ENCODE assay signal across 8 cellular contexts in genomic region chr12:57111046-57111698, GRCh38. TPM values are rescaled to one million over a fixed set of nuclear protein-coding genes. Genes with fewer than 3 reads are reported as not detected.
DNase-seq lines count a peak whose midpoint lies in the region; ATAC-seq and TF ChIP-seq lines count a peak whose summit lies in the region.

STAT6 (minus strand) TSS chr12:57111362; CDS start chr12:57108278, 3,084 bp downstream.

- DNase-seq in AG08395 (ENCODE audit: low spot score) (peak; percentile 73), RWPE1 (ENCODE audit: low spot score) (peak; percentile 68), germinal center (ENCODE audit: low spot score) (peak; percentile 85), osteocyte (ENCODE audit: extremely low spot score, unreplicated experiment) (peak; percentile 90), transverse colon (peak; percentile 91)
- peak; percentile 64 for DNase-seq in activated gamma-delta T cell treated with anti-CD3 and anti-CD28 coated beads, Interleukin-2, amount 50 U/mL, for 16 hours (ENCODE audit: low read depth)

- H3K27ac Mint-ChIP-seq in osteocyte (ENCODE audit: unreplicated experiment), result peak within 1 kb of the TSS; percentile 99

- TF ChIP-seq POLR2A in GM18951 (IDR thresholded peaks at IDR 0.05; ENCODE audit: extremely low read depth, insufficient read depth, insufficient read length) (peak; percentile 70), transverse colon (IDR thresholded peaks at IDR 0.05) (peak; percentile 96)

- ATAC-seq in HG03354 (IDR thresholded peaks at IDR 0.05; ENCODE audit: poor library complexity, severe bottlenecking, unreplicated experiment), result peak; percentile 65

- peaks cover 0 to 17% (median 5%) of the 10 kb centered on the region in 4 donors for H3K36me3 ChIP-seq in transverse colon

- CTCF ChIA-PET in RWPE1 (lab: Yijun Ruan, JAX), result interaction anchor here (0.8 to 2.6 kb wide), 15 partner anchors 12 to 103 kb away, joined by 3 to 35 read pairs (median 5); no protein-coding TSS in a partner anchor

- TF ChIP-seq CTCF in RWPE1 (conservative IDR thresholded peaks at IDR 0.05; ENCODE audit: low read depth) (no peak; the same call in 1 of the 2 replicates), osteocyte (IDR thresholded peaks at IDR 0.05) (no peak), transverse colon (IDR thresholded peaks at IDR 0.05) (peak in 1 of 5 experiments; percentile 30)

- H3K27ac ChIP-seq in RWPE1, result peak within 1 kb of the TSS; percentile 100
- H3K27ac ChIP-seq in transverse colon, result peak within 1 kb of the TSS; percentile 96 to 99 (median 98)

- peak within 1 kb of the TSS; percentile 54 to 82 (median 62) for H3K4me3 ChIP-seq in transverse colon

- H3K36me3 Mint-ChIP-seq in osteocyte (ENCODE audit: unreplicated experiment), result peaks cover 10% of the 10 kb centered on the region

- peaks cover 41% of the 10 kb centered on the region for H3K4me1 Mint-ChIP-seq in osteocyte (ENCODE audit: unreplicated experiment)

- H3K9me3 Mint-ChIP-seq in osteocyte (ENCODE audit: unreplicated experiment), result no peaks in the 10 kb centered on the region

- peak within 1 kb of the TSS; percentile 91 for H3K4me3 Mint-ChIP-seq in osteocyte (ENCODE audit: unreplicated experiment)

- H3K4me1 ChIP-seq in transverse colon, result peaks cover 15 to 40% (median 28%) of the 10 kb centered on the region in 4 donors

- H3K27me3 Mint-ChIP-seq in osteocyte (ENCODE audit: unreplicated experiment), result no peaks in the 10 kb centered on the region

- in situ Hi-C loops in GM18951 (cut with MboI; ENCODE audit: low sequenced_read_pairs, unreplicated experiment) (loop anchor here (10.0 kb wide), 1 partner anchor 106 kb away; the partner anchor contains the start of gene ZBTB39), transverse colon (cut with MboI; ENCODE audit: low pct_ligation_motif_present in 1 of 4, low pct_unique_long_range_greater_than_20kb in 1 of 4, low sequenced_read_pairs in 3 of 4) (loop anchor here in 2 of 4 donors (5.0 kb wide), 2 partner anchors 39 to 44 kb away; no protein-coding TSS in a partner anchor)

- 0% methylated on average over 2 to 13 of the region's 13 CpGs for WGBS in transverse colon (ENCODE audit: low coverage in 1 of 2), 2 donors

- intact Hi-C loops in transverse colon (cut with DNase I; ENCODE audit: low total_unique reads), result loop anchor here (2.0 to 5.0 kb wide), 2 partner anchors 22 to 39 kb away; partner anchors contain the start of gene NAB2

- H3K27me3 ChIP-seq in transverse colon, result no peaks in the 10 kb centered on the region

- POLR2A ChIA-PET in RWPE1 (lab: Yijun Ruan, JAX; ENCODE audit: low non-redundant PET), result interaction anchor here (0.9 to 3.0 kb wide), 14 partner anchors 8 to 118 kb away, joined by 3 to 37 read pairs (median 9); partner anchors contain the start of genes LRP1, NAB2 and NEMP1

- no peaks in the 10 kb centered on the region for H3K9me3 ChIP-seq in transverse colon

- TF ChIP-seq EP300 in transverse colon (IDR thresholded peaks at IDR 0.05; ENCODE audit: low read depth), result no peak

RNA-seq across cellular contexts. Expression of gene STAT6, which starts in this region (rescaled TPM):
- total RNA-seq in osteocyte (154 and 161 TPM in 2 replicates), transverse colon (100 to 1,000 TPM; 181 to 318 (median 198) TPM)

Comparison
In these comparisons a context has a peak if more than half of its experiments do, and no peak if none do; other contexts are left out.
1. Peak in every context shown above with its lines: DNase-seq, ATAC-seq, H3K4me3 ChIP-seq and H3K27ac ChIP-seq.